In genomic region chr2:224008702-224009261, GRCh38 we compare ENCODE assay signal across 1 cellular context.
TF ChIP-seq lines count a peak whose summit lies in the region.

No MANE protein-coding gene starts in this region.

TF ChIP-seq in GM23338, 12 proteins besides CTCF, POLR2A, EP300 and RAD21:
- TF ChIP-seq REST (IDR thresholded peaks at IDR 0.05; ENCODE audit: unreplicated experiment) (no peak), ZNF331 (CRISPR knock-in tag; IDR thresholded peaks at IDR 0.05; ENCODE audit: low read depth) (no peak), ZNF114 (CRISPR knock-in tag; IDR thresholded peaks at IDR 0.05) (no peak), EZH2 (IDR thresholded peaks at IDR 0.05; ENCODE audit: low read depth, unreplicated experiment) (no peak), NANOG (IDR thresholded peaks at IDR 0.05; ENCODE audit: borderline replicate concordance) (no peak), STAT1 (IDR thresholded peaks at IDR 0.05; ENCODE audit: unreplicated experiment) (no peak), CREB1 (CRISPR knock-in tag; IDR thresholded peaks at IDR 0.05; ENCODE audit: low read depth) (no peak), EZH2phosphoT487 (IDR thresholded peaks at IDR 0.05; ENCODE audit: unreplicated experiment) (no peak)
- TF ChIP-seq, protein P1, sequence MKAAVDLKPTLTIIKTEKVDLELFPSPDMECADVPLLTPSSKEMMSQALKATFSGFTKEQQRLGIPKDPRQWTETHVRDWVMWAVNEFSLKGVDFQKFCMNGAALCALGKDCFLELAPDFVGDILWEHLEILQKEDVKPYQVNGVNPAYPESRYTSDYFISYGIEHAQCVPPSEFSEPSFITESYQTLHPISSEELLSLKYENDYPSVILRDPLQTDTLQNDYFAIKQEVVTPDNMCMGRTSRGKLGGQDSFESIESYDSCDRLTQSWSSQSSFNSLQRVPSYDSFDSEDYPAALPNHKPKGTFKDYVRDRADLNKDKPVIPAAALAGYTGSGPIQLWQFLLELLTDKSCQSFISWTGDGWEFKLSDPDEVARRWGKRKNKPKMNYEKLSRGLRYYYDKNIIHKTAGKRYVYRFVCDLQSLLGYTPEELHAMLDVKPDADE (IDR thresholded peaks at IDR 0.05), result no peak
TF ChIP-seq in GM23338: peak in this region for 0.
